ENCODE assay signal across 28 cellular contexts in genomic region chr19:51102991-51103390, GRCh38. TPM values are rescaled to one million over a fixed set of nuclear protein-coding genes. Genes with fewer than 3 reads are reported as not detected.
"Had no signal": no experiment of that assay in that cellular context is flagged by ENCODE, and none has a peak within 500 bp of the region (broad histone marks: within the 10 kb centered on the region; RNA-seq: fewer than 3 reads in every experiment).

No MANE protein-coding gene starts in this region.

- H3K27ac Mint-ChIP-seq: nephron, neural progenitor cell, type B pancreatic cell had no signal

- H3K27me3 ChIP-seq: esophagus squamous epithelium, heart right ventricle, neural progenitor cell, right atrium auricular region, stomach, tibial artery had no signal

- H3K4me2 ChIP-seq: neural progenitor cell, smooth muscle cell had no signal

- DNase-seq: effector CD8-positive, alpha-beta T cell; erythroblast; esophagus squamous epithelium; foreskin melanocyte; glutamatergic neuron; heart right ventricle; hippocampal formation; left ventricle myocardium superior; lower lobe of right lung; stimulated activated CD4-positive, alpha-beta T cell treated with anti-CD3 and anti-CD28 coated beads, Interleukin-12 subunit alpha, Interleukin-12 subunit beta, amount 100 ng/mL, for 4 hours; stimulated activated CD4-positive, alpha-beta T cell treated with anti-CD3 and anti-CD28 coated beads, Interleukin-1b, Interleukin-23, amount 100 ng/mL, for 48 hours; stimulated activated CD4-positive, alpha-beta T cell treated with anti-CD3 and anti-CD28 coated beads, Interleukin-4, amount 100 ng/mL, for 1 hour; stimulated activated CD8-positive, alpha-beta memory T cell treated with anti-CD3 and anti-CD28 coated beads, Interleukin-4, amount 100 ng/mL, for 48 hours; stimulated activated naive CD4-positive, alpha-beta T cell treated with Interleukin-2 at 50 U/mL for 16 hours; stomach; tibial artery had no signal

- H3K4me3 Mint-ChIP-seq: neural progenitor cell, type B pancreatic cell had no signal

- H2AFZ ChIP-seq: neural progenitor cell had no signal

- H3K27ac ChIP-seq: esophagus squamous epithelium, lower lobe of right lung, neural progenitor cell, prostate gland, right atrium auricular region, tibial artery had no signal

- H3K27me3 Mint-ChIP-seq: type B pancreatic cell had no signal

- H3K4me3 ChIP-seq: esophagus squamous epithelium, lower lobe of right lung, neural progenitor cell, prostate gland, right atrium auricular region, smooth muscle cell, stomach, tibial artery had no signal

- ATAC-seq: heart right ventricle, left ventricle myocardium superior, lower lobe of right lung, sciatic nerve had no signal

- H3K9me3 ChIP-seq: esophagus squamous epithelium, heart right ventricle, lower lobe of right lung, prostate gland, right atrium auricular region, stomach, tibial artery had no signal

- H3K9me3 Mint-ChIP-seq: nephron, neural progenitor cell, type B pancreatic cell had no signal

- H3K36me3 ChIP-seq: neural progenitor cell, prostate gland had no signal

RNA-seq across cellular contexts. Expression of gene KLK14, which starts 20.3 kb away (rescaled TPM):
- total RNA-seq: mesenteric fat pad, osteocyte, stomach, subcutaneous adipose tissue, temporal lobe, urinary bladder had no signal

RNA-seq across cellular contexts. Expression of gene SIGLEC9, which starts 21.7 kb away (rescaled TPM):
- total RNA-seq: osteocyte, smooth muscle cell had no signal

RNA-seq across cellular contexts. Expression of gene KLK13, which starts 38.1 kb away (rescaled TPM):
- total RNA-seq: left ventricle myocardium superior, mesenteric fat pad, osteocyte, right atrium auricular region, subcutaneous adipose tissue, temporal lobe, urinary bladder had no signal

RNA-seq across cellular contexts. Expression of gene SIGLEC7, which starts 39.1 kb away (rescaled TPM):
- total RNA-seq: osteocyte, prostate gland, smooth muscle cell had no signal
